16 cellular contexts compared by ENCODE assay signal in genomic region chr1:245110406-245110805, GRCh38.
DNase-seq lines count a peak whose midpoint lies in the region; ATAC-seq and TF ChIP-seq lines count a peak whose summit lies in the region.
"Had no signal": no experiment of that assay in that cellular context is flagged by ENCODE, and none has a peak within 500 bp of the region (broad histone marks: within the 10 kb centered on the region; RNA-seq: fewer than 3 reads in every experiment).

No MANE protein-coding gene starts in this region.

- H3K27me3 Mint-ChIP-seq in nephron progenitor cell (ENCODE audit: low read depth, poor library complexity), result peaks cover 8% of the 10 kb centered on the region

- in situ Hi-C loops in KBM-7 (cut with MboI; ENCODE audit: low pct_unique_long_range_greater_than_20kb, low sequenced_read_pairs), result no loop called here

- H3K4me1 Mint-ChIP-seq in nephron progenitor cell, result peaks cover 47% of the 10 kb centered on the region
- H3K4me1 Mint-ChIP-seq: CD4-positive, alpha-beta memory T cell had no signal

- peak; percentile 11 for DNase-seq in KBM-7
- DNase-seq in nephron progenitor cell, result no peak
- no peak for DNase-seq in SW480 (ENCODE audit: low spot score)
- no peak for DNase-seq in activated gamma-delta T cell treated with Interleukin-2 at 50 U/mL for 16 hours
- DNase-seq: BE2C; CD4-positive, alpha-beta memory T cell; COR-L47; DMS53; H7 had no signal

- 0 out of 2 replicates have a peak, but pooled peaks have one; percentile 4 for TF ChIP-seq CTCF in 22Rv1 (IDR thresholded peaks at IDR 0.05)
- TF ChIP-seq CTCF in VCaP (conservative IDR thresholded peaks at IDR 0.05), result no peak
- TF ChIP-seq CTCF in nephron progenitor cell (IDR thresholded peaks at IDR 0.05), result no peak

- H3K27ac Mint-ChIP-seq in nephron progenitor cell, result peak overlapping the region; percentile 89
- H3K27ac Mint-ChIP-seq: CD4-positive, alpha-beta memory T cell; GM23338 had no signal

- H3K27ac ChIP-seq in 22Rv1, result no peak overlapping the region
- peak overlapping the region; percentile 73 for H3K27ac ChIP-seq in VCaP
- H3K27ac ChIP-seq: A549, C4-2B, HL-60 had no signal

- H3K36me3 Mint-ChIP-seq in nephron progenitor cell (ENCODE audit: low read depth), result peaks cover 7% of the 10 kb centered on the region

- ATAC-seq in GM19351 (IDR thresholded peaks at IDR 0.05; ENCODE audit: unreplicated experiment), result no peak
- ATAC-seq: A549, GM23338 had no signal

- H3K9me3 Mint-ChIP-seq in nephron progenitor cell, result no peaks in the 10 kb centered on the region
- H3K9me3 Mint-ChIP-seq: CD4-positive, alpha-beta memory T cell; GM23338 had no signal

- H3K4me3 Mint-ChIP-seq in nephron progenitor cell, result no peak overlapping the region
- H3K4me3 Mint-ChIP-seq: CD4-positive, alpha-beta memory T cell; GM23338 had no signal
